ENCODE assay signal across 1 cellular context in genomic region chr5:135271533-135272310, GRCh38.
TF ChIP-seq lines count a peak whose summit lies in the region.

No MANE protein-coding gene starts in this region.

TF ChIP-seq in IMR-90, 13 proteins besides CTCF, POLR2A, EP300 and RAD21 (continued from another document):
- TF ChIP-seq MAZ (IDR thresholded peaks at IDR 0.05; ENCODE audit: borderline replicate concordance, low read depth, low read length) = no peak
- no peak for TF ChIP-seq FOS (IDR thresholded peaks at IDR 0.05; ENCODE audit: low read depth, low read length)
- TF ChIP-seq CEBPB (IDR thresholded peaks at IDR 0.05; ENCODE audit: low read depth, low read length) = no peak
- no peak for TF ChIP-seq BHLHE40 (IDR thresholded peaks at IDR 0.05; ENCODE audit: low read depth, low read length)
- TF ChIP-seq RCOR1 (IDR thresholded peaks at IDR 0.05; ENCODE audit: insufficient replicate concordance, low read length) = no peak
- no peak for TF ChIP-seq MAFK (IDR thresholded peaks at IDR 0.05; ENCODE audit: low read depth, low read length)
